1 cellular context compared by ENCODE assay signal in the genomic region with DNA sequence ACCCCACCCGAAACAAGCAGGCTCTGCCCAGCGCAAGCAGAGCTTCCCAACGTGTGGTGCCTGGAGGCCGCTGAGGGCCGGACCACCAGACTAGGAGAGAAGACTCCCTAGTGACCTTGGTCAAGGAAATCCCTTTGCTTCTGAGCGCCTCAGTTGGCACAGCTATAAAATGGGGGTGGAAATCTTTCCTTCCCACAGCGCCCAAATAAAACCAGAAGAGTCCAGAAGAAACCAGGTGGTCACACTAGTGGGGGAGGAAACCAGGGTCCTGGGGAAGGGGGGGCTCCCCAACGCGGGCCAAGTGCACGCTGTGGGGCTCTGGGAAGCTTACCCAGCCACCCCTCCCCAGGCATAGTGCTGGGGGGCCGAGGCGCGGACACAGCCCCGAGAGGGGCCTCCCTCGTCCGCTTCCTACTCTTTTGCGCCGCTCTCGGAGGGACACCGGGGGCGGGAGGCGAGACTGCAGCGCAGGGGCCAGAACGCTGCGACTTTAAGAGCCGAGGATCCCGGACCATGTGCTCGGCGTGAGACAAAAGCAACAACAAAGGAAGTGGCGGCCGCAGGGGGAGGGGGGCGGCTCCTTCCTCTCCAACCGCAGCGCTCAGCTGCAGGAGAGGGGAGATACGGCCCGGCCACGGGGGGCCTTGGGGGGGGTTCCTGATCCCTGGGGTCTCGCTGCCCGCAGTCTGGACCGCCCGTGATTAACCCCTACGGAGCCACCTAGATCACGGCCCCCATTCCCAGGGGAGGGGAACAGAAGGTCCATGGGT.
A peak's percentile ranks its signal among the peaks of the same experiment; 100 is the strongest.
TF ChIP-seq lines count a peak whose summit lies in the region.

No MANE protein-coding gene starts in this region.

TF ChIP-seq in HEK293, 187 proteins besides CTCF, POLR2A, EP300 and RAD21 (continued from another document):
- TF ChIP-seq ZNF398 (tag by site-specific recombination; IDR thresholded peaks at IDR 0.05) = peak; percentile 89
- peak; percentile 71; the same call in 1 of the 2 replicates for TF ChIP-seq ZNF76 (tag by site-specific recombination; IDR thresholded peaks at IDR 0.05; ENCODE audit: borderline replicate concordance, low read depth)
- TF ChIP-seq GLIS2 (tag by site-specific recombination; IDR thresholded peaks at IDR 0.05) = peak; percentile 95
- no peak for TF ChIP-seq GLI2 (tag by site-specific recombination; IDR thresholded peaks at IDR 0.05; ENCODE audit: borderline replicate concordance, low read depth)
- peak; percentile 96 for TF ChIP-seq ZIC2 (tag by site-specific recombination; IDR thresholded peaks at IDR 0.05)
- TF ChIP-seq EGR2 (tag by site-specific recombination; IDR thresholded peaks at IDR 0.05; ENCODE audit: low read depth) = peak; percentile 45; the same call in 1 of the 2 replicates
- no peak for TF ChIP-seq ZNF792 (tag by site-specific recombination; IDR thresholded peaks at IDR 0.05)
- TF ChIP-seq ZFHX2 (tag by site-specific recombination; conservative IDR thresholded peaks at IDR 0.05) = peak; percentile 41
- TF ChIP-seq ZNF341 (tag by site-specific recombination; IDR thresholded peaks at IDR 0.05; ENCODE audit: low read depth) = peak; percentile 80
- TF ChIP-seq TCF7L2 (IDR thresholded peaks at IDR 0.05; ENCODE audit: borderline replicate concordance, low read depth, low read length) = peak; percentile 91
- TF ChIP-seq PRDM10 (tag by site-specific recombination; IDR thresholded peaks at IDR 0.05) = peak; percentile 86
- peak; percentile 66 for TF ChIP-seq ZXDB (tag by site-specific recombination; IDR thresholded peaks at IDR 0.05)
